ENCODE assay signal across 20 cellular contexts in the genomic region with DNA sequence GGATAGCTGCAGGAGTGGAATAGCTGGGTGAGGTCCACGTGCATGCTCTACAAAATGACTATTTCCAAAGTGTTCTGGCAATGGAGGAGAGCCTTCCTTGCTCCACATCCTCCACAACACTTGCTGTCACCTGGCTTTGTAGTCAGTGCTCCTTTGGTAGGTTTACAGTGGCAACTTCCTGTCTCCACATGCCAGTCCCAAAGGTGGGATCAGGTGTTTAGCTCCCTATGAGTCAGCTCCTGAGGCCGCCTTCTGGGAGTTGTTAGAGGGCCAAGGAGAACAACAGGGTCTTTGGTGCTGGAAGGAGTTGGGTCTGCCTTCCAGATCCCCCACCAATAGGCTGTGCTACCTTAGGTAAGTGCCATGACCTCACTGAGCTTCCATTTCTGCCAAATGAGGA.
"Had no signal": no experiment of that assay in that cellular context is flagged by ENCODE, and none has a peak within 500 bp of the region (broad histone marks: within the 10 kb centered on the region; RNA-seq: fewer than 3 reads in every experiment).

No MANE protein-coding gene starts in this region.

- ATAC-seq: left cardiac atrium; mucosa of descending colon; naive thymus-derived CD8-positive, alpha-beta T cell; stimulated activated effector memory CD8-positive, alpha-beta T cell treated with anti-CD3 and anti-CD28 coated beads, Interleukin-12 subunit alpha, Interleukin-12 subunit beta, amount 100 ng/mL, for 72 hours; stimulated activated naive CD8-positive, alpha-beta T cell treated with anti-CD3 and anti-CD28 coated beads, Interleukin-15, Interleukin-2, amounts not matched to agents 100 U/mL and 50 U/mL, for 24 hours had no signal

- H3K36me3 ChIP-seq: esophagus squamous epithelium, left ventricle myocardium inferior, neutrophil, right atrium auricular region, suprapubic skin, thyroid gland, uterus had no signal

- H3K4me1 ChIP-seq: uterus had no signal

- H3K4me3 Mint-ChIP-seq: naive thymus-derived CD8-positive, alpha-beta T cell; stimulated activated effector memory CD8-positive, alpha-beta T cell treated with anti-CD3 and anti-CD28 coated beads, Interleukin-12 subunit alpha, Interleukin-12 subunit beta, amount 100 ng/mL, for 72 hours; type B pancreatic cell had no signal

- H3K27me3 ChIP-seq: esophagus squamous epithelium, hepatocyte, neutrophil, right atrium auricular region, suprapubic skin, thyroid gland, uterus had no signal

- H3K4me3 ChIP-seq: esophagus squamous epithelium, hepatocyte, left ventricle myocardium inferior, mucosa of descending colon, right atrium auricular region, smooth muscle cell, suprapubic skin, thyroid gland, uterus had no signal

- DNase-seq: effector memory CD4-positive, alpha-beta T cell; esophagus squamous epithelium; foreskin fibroblast; kidney; left cardiac atrium; left ventricle myocardium inferior; mucosa of descending colon; naive thymus-derived CD8-positive, alpha-beta T cell; stimulated activated CD4-positive, alpha-beta T cell treated with anti-CD3 and anti-CD28 coated beads, Interleukin-2, amount 100 ng/mL, for 48 hours; stimulated activated CD8-positive, alpha-beta memory T cell treated with anti-CD3 and anti-CD28 coated beads, Interleukin-4, amount 100 ng/mL, for 48 hours; stimulated activated naive CD8-positive, alpha-beta T cell treated with anti-CD3 and anti-CD28 coated beads, Interleukin-15, Interleukin-2, amounts not matched to agents 100 U/mL and 50 U/mL, for 24 hours; thyroid gland; uterus had no signal

- H3K9me3 Mint-ChIP-seq: stimulated activated effector memory CD8-positive, alpha-beta T cell treated with anti-CD3 and anti-CD28 coated beads, Interleukin-12 subunit alpha, Interleukin-12 subunit beta, amount 100 ng/mL, for 72 hours; type B pancreatic cell had no signal

- H3K27ac Mint-ChIP-seq: stimulated activated effector memory CD8-positive, alpha-beta T cell treated with anti-CD3 and anti-CD28 coated beads, Interleukin-12 subunit alpha, Interleukin-12 subunit beta, amount 100 ng/mL, for 72 hours; type B pancreatic cell had no signal

- H3K79me2 ChIP-seq: hepatocyte had no signal

- FAIRE-seq: kidney had no signal

- H3K4me2 ChIP-seq: hepatocyte, smooth muscle cell had no signal

- H3K27ac ChIP-seq: esophagus squamous epithelium, hepatocyte, left ventricle myocardium inferior, neutrophil, right atrium auricular region, suprapubic skin, thyroid gland, uterus had no signal

- H3K27me3 Mint-ChIP-seq: type B pancreatic cell had no signal

- H3K36me3 Mint-ChIP-seq: naive thymus-derived CD8-positive, alpha-beta T cell; stimulated activated effector memory CD8-positive, alpha-beta T cell treated with anti-CD3 and anti-CD28 coated beads, Interleukin-12 subunit alpha, Interleukin-12 subunit beta, amount 100 ng/mL, for 72 hours had no signal

- H2AFZ ChIP-seq: hepatocyte had no signal

- H3K9me3 ChIP-seq: esophagus squamous epithelium, left ventricle myocardium inferior, mucosa of descending colon, neutrophil, right atrium auricular region, suprapubic skin, thyroid gland, uterus had no signal
